Comparison of ENCODE assay signal across 8 cellular contexts in the genomic region with DNA sequence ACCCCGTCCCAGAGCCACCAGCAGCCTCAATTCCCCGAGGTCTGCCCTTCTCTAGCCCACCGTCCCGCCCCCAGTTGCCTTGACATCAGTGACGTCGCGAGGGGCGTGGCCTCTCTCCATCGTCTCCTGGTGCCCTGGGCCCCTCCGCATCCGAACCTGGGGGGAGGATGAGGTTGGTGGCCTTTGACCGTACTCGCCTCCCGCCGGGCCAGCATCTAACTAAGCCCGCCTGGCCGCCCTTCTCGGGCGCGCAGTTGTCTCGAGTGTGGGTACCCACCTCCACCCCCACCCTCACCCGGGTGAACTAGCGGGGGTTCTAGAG. TPM values are rescaled to one million over a fixed set of nuclear protein-coding genes. Genes with fewer than 3 reads are reported as not detected.
A peak's percentile ranks its signal among the peaks of the same experiment; 100 is the strongest.
DNase-seq lines count a peak whose midpoint lies in the region; ATAC-seq, FAIRE-seq and TF ChIP-seq lines count a peak whose summit lies in the region.

No MANE protein-coding gene starts in this region.

- H3K27me3 ChIP-seq in HepG2 (ENCODE audit: control insufficient read depth in 1 of 2, insufficient read depth in 2 of 2, low read length in 2 of 2): no peaks in the 10 kb centered on the region; a peak in 1 of 5 replicates

- DNase-seq in AG08396 (ENCODE audit: low spot score): peak; percentile 88
- DNase-seq in NCI-H524 (lab: John Stamatoyannopoulos, UW): peak; percentile 66 to 75
- peak; percentile 95 for DNase-seq in activated CD4-positive, alpha-beta T cell treated with anti-CD3 and anti-CD28 coated beads, Interleukin-2, amount 50 U/mL, for 1 hour
- peak; percentile 45 for DNase-seq in dedifferentiated amniotic fluid mesenchymal stem cell (ENCODE audit: extremely low spot score)
- peak; percentile 89 for DNase-seq in HepG2 (ENCODE audit: low spot score)
- peak; percentile 88 to 91 for DNase-seq in stimulated activated CD4-positive, alpha-beta T cell treated with anti-CD3 and anti-CD28 coated beads, Interleukin-2, amount 100 ng/mL, for 48 hours

- no peaks in the 10 kb centered on the region for H3K36me3 ChIP-seq in HepG2 (replicated peaks in 1 of 2; ENCODE audit: control insufficient read depth in 1 of 2, insufficient read depth in 2 of 2, low read length in 2 of 2)

- no TSS peak for BruUV-seq in HepG2 (replicated peaks; lab: Mats Ljungman, UMichigan)

- no peak for TF ChIP-seq POLR2A in HepG2 (IDR thresholded peaks at IDR 0.05; ENCODE audit: insufficient read depth in 1 of 2, low read depth in 2 of 2, low read length in 2 of 2)

- no peaks in the 10 kb centered on the region for H3K79me2 ChIP-seq in HepG2 (ENCODE audit: insufficient read depth, low read length)

- intact Hi-C loops in HepG2 (cut with micrococcal nuclease; ENCODE audit: unreplicated experiment): loop anchor here (10.0 kb wide), 1 partner anchor 437 kb away; the partner anchor contains the start of gene DEF6

- FAIRE-seq in HepG2 (lab: Jason Lieb, UNC): no peak

- H3K9me3 ChIP-seq in HepG2 (ENCODE audit: low read length): no peaks in the 10 kb centered on the region

- POLR2A ChIA-PET in HepG2 (lab: Yijun Ruan, JAX): interaction anchor here (1.0 to 1.8 kb wide), 2 partner anchors 129 to 401 kb away, joined by 3 to 19 read pairs; no protein-coding TSS in a partner anchor

- under 1% methylated on average over 22 of the region's 23 CpGs for WGBS in HepG2 (ENCODE audit: low lambda C conversion rate)

- peak overlapping the region; percentile 63 to 88 (median 74) for H3K4me3 ChIP-seq in HepG2 (replicated peaks in 1 of 3; ENCODE audit: insufficient read depth in 1 of 3, low read depth in 2 of 3, low read length in 3 of 3)

- in situ Hi-C loops in HepG2 (cut with HindIII; ENCODE audit: extremely low pct_ligation_motif_present, low pct_unique_long_range_greater_than_20kb): loop anchor here (10.0 kb wide), 1 partner anchor 417 kb away; no protein-coding TSS in a partner anchor

- peak overlapping the region; percentile 87 for H3K4me2 ChIP-seq in HepG2 (ENCODE audit: low read depth, low read length)

- TF ChIP-seq EP300 in HepG2 (IDR thresholded peaks at IDR 0.05; ENCODE audit: low read depth in 2 of 2, low read length in 2 of 2) (no peak), HepG2 (CRISPR knock-in tag; IDR thresholded peaks at IDR 0.05; ENCODE audit: borderline replicate concordance) (no peak)

- no peak for TF ChIP-seq CTCF in HepG2 (CRISPR knock-in tag; IDR thresholded peaks at IDR 0.05)

- ATAC-seq in GM18909 (IDR thresholded peaks at IDR 0.05; ENCODE audit: poor library complexity, unreplicated experiment) (peak; percentile 47), HG03139 (IDR thresholded peaks at IDR 0.05; ENCODE audit: unreplicated experiment) (peak; percentile 40), HepG2 (peak; percentile 39)

- peaks cover 64% of the 10 kb centered on the region for H3K4me1 ChIP-seq in HepG2 (ENCODE audit: insufficient read depth, low read length)

- no peak for TF ChIP-seq RAD21 in HepG2 (CRISPR knock-in tag; IDR thresholded peaks at IDR 0.05)

- no peaks in the 10 kb centered on the region for H4K20me1 ChIP-seq in HepG2 (ENCODE audit: insufficient read depth, low read length)

- H3K9ac ChIP-seq in HepG2 (ENCODE audit: insufficient read depth, low read depth, low read length): peak overlapping the region; percentile 77

- peak overlapping the region; percentile 87 for H3K27ac ChIP-seq in HepG2 (ENCODE audit: extremely low read length, insufficient read depth, low read length)

- CTCF ChIA-PET in HepG2 (lab: Yijun Ruan, JAX; ENCODE audit: low intra/inter-chr PET ratio, low total read pairs): interaction anchor here (1.3 kb wide), 1 partner anchor 43 kb away, joined by 5 read pairs; the partner anchor contains the start of gene FKBP5

- H2AFZ ChIP-seq in HepG2 (ENCODE audit: low read length): no peak overlapping the region

RNA-seq across cellular contexts. Expression of gene ARMC12, which starts 5.5 kb away (rescaled TPM):
- not detected in 2 replicates for total RNA-seq in HepG2 (2016; rRNA removed; fragmentation: Illumina TruSeq; extraction: Trizol)
- total RNA-seq in HepG2 (2016; cell fraction: cytosol; rRNA removed; fragmentation: Illumina TruSeq; extraction: Trizol; ENCODE audit: low read depth): not detected in 2 replicates
- 0.17 TPM in 1 of 2 replicates, not detected in the other for total RNA-seq in HepG2 (2016; cell fraction: insoluble cytoplasmic fraction; rRNA removed; fragmentation: Illumina TruSeq; extraction: Trizol)
- not detected in 2 replicates for total RNA-seq in HepG2 (2016; cell fraction: membrane; rRNA removed; fragmentation: Illumina TruSeq; extraction: Trizol)
- not detected in 2 replicates for total RNA-seq in HepG2 (2016; cell fraction: nucleus; rRNA removed; fragmentation: Illumina TruSeq; extraction: Trizol)
- polyA plus RNA-seq in HepG2 (2011; rRNA removed): 1.3 and 1.4 TPM in 2 replicates
- 0.71 and 1.0 TPM in 2 replicates for polyA plus RNA-seq in HepG2 (2011; cell fraction: cytosol; rRNA removed)
- polyA plus RNA-seq in HepG2 (2011; cell fraction: nucleus; rRNA removed): 4.4 and 4.7 TPM in 2 replicates
- 0.15 and 0.76 TPM in 2 replicates for polyA plus RNA-seq in HepG2 (2012)
- polyA plus RNA-seq in HepG2 (2016; cell fraction: cytosol; fragmentation: Illumina TruSeq; extraction: Trizol; ENCODE audit: low read depth): 0.15 TPM in 1 of 2 replicates, not detected in the other
- polyA plus RNA-seq in HepG2 (2016; cell fraction: insoluble cytoplasmic fraction; fragmentation: Illumina TruSeq; extraction: Trizol; ENCODE audit: low read depth): not detected in 2 replicates
- polyA plus RNA-seq in HepG2 (2016; cell fraction: membrane; fragmentation: Illumina TruSeq; extraction: Trizol; ENCODE audit: low read depth): not detected in 2 replicates
- polyA plus RNA-seq in HepG2 (2016; cell fraction: nucleus; fragmentation: Illumina TruSeq; extraction: Trizol; ENCODE audit: insufficient read depth, low read depth): 0.47 TPM in 1 of 2 replicates, not detected in the other
- 0.21 and 0.38 TPM in 2 replicates for polyA minus RNA-seq in HepG2 (2011; rRNA and poly(A)+ RNA removed; ENCODE audit: low replicate concordance)
- not detected in 2 replicates for polyA minus RNA-seq in HepG2 (2011; cell fraction: cytosol; rRNA and poly(A)+ RNA removed)
- polyA minus RNA-seq in HepG2 (2011; cell fraction: nucleus; rRNA and poly(A)+ RNA removed): 1.2 TPM in 1 of 2 replicates, not detected in the other

RNA-seq across cellular contexts. Expression of gene FKBP5, which starts 42.7 kb away (rescaled TPM):
- total RNA-seq in HepG2 (2016; rRNA removed; fragmentation: Illumina TruSeq; extraction: Trizol): 17.4 and 30.9 TPM in 2 replicates
- 9.1 and 9.8 TPM in 2 replicates for total RNA-seq in HepG2 (2016; cell fraction: cytosol; rRNA removed; fragmentation: Illumina TruSeq; extraction: Trizol; ENCODE audit: low read depth)
- total RNA-seq in HepG2 (2016; cell fraction: insoluble cytoplasmic fraction; rRNA removed; fragmentation: Illumina TruSeq; extraction: Trizol): 17.4 and 28.9 TPM in 2 replicates
- total RNA-seq in HepG2 (2016; cell fraction: membrane; rRNA removed; fragmentation: Illumina TruSeq; extraction: Trizol): 15.6 and 16.6 TPM in 2 replicates
- 13.7 and 15.0 TPM in 2 replicates for total RNA-seq in HepG2 (2016; cell fraction: nucleus; rRNA removed; fragmentation: Illumina TruSeq; extraction: Trizol)
- 6.9 and 8.0 TPM in 2 replicates for polyA plus RNA-seq in HepG2 (2011; rRNA removed)
- polyA plus RNA-seq in HepG2 (2011; cell fraction: cytosol; rRNA removed): 4.0 and 5.9 TPM in 2 replicates
- 2.9 and 3.5 TPM in 2 replicates for polyA plus RNA-seq in HepG2 (2011; cell fraction: nucleus; rRNA removed)
- 13.9 and 16.1 TPM in 2 replicates for polyA plus RNA-seq in HepG2 (2012)
- polyA plus RNA-seq in HepG2 (2016; cell fraction: cytosol; fragmentation: Illumina TruSeq; extraction: Trizol; ENCODE audit: low read depth): 2.6 and 2.8 TPM in 2 replicates
- polyA plus RNA-seq in HepG2 (2016; cell fraction: insoluble cytoplasmic fraction; fragmentation: Illumina TruSeq; extraction: Trizol; ENCODE audit: low read depth): 46.6 and 52.0 TPM in 2 replicates
- polyA plus RNA-seq in HepG2 (2016; cell fraction: membrane; fragmentation: Illumina TruSeq; extraction: Trizol; ENCODE audit: low read depth): 10.4 and 11.9 TPM in 2 replicates
- 24.1 and 24.8 TPM in 2 replicates for polyA plus RNA-seq in HepG2 (2016; cell fraction: nucleus; fragmentation: Illumina TruSeq; extraction: Trizol; ENCODE audit: insufficient read depth, low read depth)
- 4.5 and 8.4 TPM in 2 replicates for polyA minus RNA-seq in HepG2 (2011; rRNA and poly(A)+ RNA removed; ENCODE audit: low replicate concordance)
- 6.9 and 7.1 TPM in 2 replicates for polyA minus RNA-seq in HepG2 (2011; cell fraction: cytosol; rRNA and poly(A)+ RNA removed)
- polyA minus RNA-seq in HepG2 (2011; cell fraction: nucleus; rRNA and poly(A)+ RNA removed): 7.6 and 10.1 TPM in 2 replicates

RNA-seq across cellular contexts. Expression of gene CLPSL2, which starts 45.0 kb away (rescaled TPM):
- total RNA-seq in HepG2 (2016; rRNA removed; fragmentation: Illumina TruSeq; extraction: Trizol): not detected in 2 replicates
- not detected in 2 replicates for total RNA-seq in HepG2 (2016; cell fraction: cytosol; rRNA removed; fragmentation: Illumina TruSeq; extraction: Trizol; ENCODE audit: low read depth)
- total RNA-seq in HepG2 (2016; cell fraction: insoluble cytoplasmic fraction; rRNA removed; fragmentation: Illumina TruSeq; extraction: Trizol): not detected in 2 replicates
- not detected in 2 replicates for total RNA-seq in HepG2 (2016; cell fraction: membrane; rRNA removed; fragmentation: Illumina TruSeq; extraction: Trizol)
- total RNA-seq in HepG2 (2016; cell fraction: nucleus; rRNA removed; fragmentation: Illumina TruSeq; extraction: Trizol): not detected in 2 replicates
- polyA plus RNA-seq in HepG2 (2011; rRNA removed): not detected in 2 replicates
- polyA plus RNA-seq in HepG2 (2011; cell fraction: cytosol; rRNA removed): not detected in 2 replicates
- polyA plus RNA-seq in HepG2 (2011; cell fraction: nucleus; rRNA removed): not detected in 2 replicates
- not detected in 2 replicates for polyA plus RNA-seq in HepG2 (2012)
- polyA plus RNA-seq in HepG2 (2016; cell fraction: cytosol; fragmentation: Illumina TruSeq; extraction: Trizol; ENCODE audit: low read depth): not detected in 2 replicates
- polyA plus RNA-seq in HepG2 (2016; cell fraction: insoluble cytoplasmic fraction; fragmentation: Illumina TruSeq; extraction: Trizol; ENCODE audit: low read depth): not detected in 2 replicates
- not detected in 2 replicates for polyA plus RNA-seq in HepG2 (2016; cell fraction: membrane; fragmentation: Illumina TruSeq; extraction: Trizol; ENCODE audit: low read depth)
- polyA plus RNA-seq in HepG2 (2016; cell fraction: nucleus; fragmentation: Illumina TruSeq; extraction: Trizol; ENCODE audit: insufficient read depth, low read depth): not detected in 2 replicates
- not detected in 2 replicates for polyA minus RNA-seq in HepG2 (2011; rRNA and poly(A)+ RNA removed; ENCODE audit: low replicate concordance)
- polyA minus RNA-seq in HepG2 (2011; cell fraction: cytosol; rRNA and poly(A)+ RNA removed): not detected in 2 replicates
- not detected in 2 replicates for polyA minus RNA-seq in HepG2 (2011; cell fraction: nucleus; rRNA and poly(A)+ RNA removed)

RNA-seq across cellular contexts. Expression of gene CLPSL1, which starts 49.4 kb away (rescaled TPM):
- not detected in 2 replicates for total RNA-seq in HepG2 (2016; rRNA removed; fragmentation: Illumina TruSeq; extraction: Trizol)
- not detected in 2 replicates for total RNA-seq in HepG2 (2016; cell fraction: cytosol; rRNA removed; fragmentation: Illumina TruSeq; extraction: Trizol; ENCODE audit: low read depth)
- total RNA-seq in HepG2 (2016; cell fraction: insoluble cytoplasmic fraction; rRNA removed; fragmentation: Illumina TruSeq; extraction: Trizol): not detected in 2 replicates
- total RNA-seq in HepG2 (2016; cell fraction: membrane; rRNA removed; fragmentation: Illumina TruSeq; extraction: Trizol): not detected in 2 replicates
- total RNA-seq in HepG2 (2016; cell fraction: nucleus; rRNA removed; fragmentation: Illumina TruSeq; extraction: Trizol): not detected in 2 replicates
- not detected in 2 replicates for polyA plus RNA-seq in HepG2 (2011; rRNA removed)
- polyA plus RNA-seq in HepG2 (2011; cell fraction: cytosol; rRNA removed): not detected in 2 replicates
- polyA plus RNA-seq in HepG2 (2011; cell fraction: nucleus; rRNA removed): not detected in 2 replicates
- not detected in 2 replicates for polyA plus RNA-seq in HepG2 (2012)
- polyA plus RNA-seq in HepG2 (2016; cell fraction: cytosol; fragmentation: Illumina TruSeq; extraction: Trizol; ENCODE audit: low read depth): not detected in 2 replicates
- not detected in 2 replicates for polyA plus RNA-seq in HepG2 (2016; cell fraction: insoluble cytoplasmic fraction; fragmentation: Illumina TruSeq; extraction: Trizol; ENCODE audit: low read depth)
- polyA plus RNA-seq in HepG2 (2016; cell fraction: membrane; fragmentation: Illumina TruSeq; extraction: Trizol; ENCODE audit: low read depth): not detected in 2 replicates
- not detected in 2 replicates for polyA plus RNA-seq in HepG2 (2016; cell fraction: nucleus; fragmentation: Illumina TruSeq; extraction: Trizol; ENCODE audit: insufficient read depth, low read depth)
- polyA minus RNA-seq in HepG2 (2011; rRNA and poly(A)+ RNA removed; ENCODE audit: low replicate concordance): not detected in 2 replicates
- polyA minus RNA-seq in HepG2 (2011; cell fraction: cytosol; rRNA and poly(A)+ RNA removed): not detected in 2 replicates
- not detected in 2 replicates for polyA minus RNA-seq in HepG2 (2011; cell fraction: nucleus; rRNA and poly(A)+ RNA removed)

Comparison
In these comparisons a context has a peak if more than half of its experiments do, and no peak if none do; other contexts are left out.
1. Peak in every context shown above with its lines: DNase-seq, ATAC-seq, H3K4me3 ChIP-seq and H3K27ac ChIP-seq.
2. DNase-seq: peak in every context shown above with its lines; median percentile 95 in activated CD4-positive, alpha-beta T cell treated with anti-CD3 and anti-CD28 coated beads, Interleukin-2, amount 50 U/mL, for 1 hour; 90 in stimulated activated CD4-positive, alpha-beta T cell treated with anti-CD3 and anti-CD28 coated beads, Interleukin-2, amount 100 ng/mL, for 48 hours; 89 in HepG2; 88 in AG08396; 70 in NCI-H524; 45 in dedifferentiated amniotic fluid mesenchymal stem cell.